ENCODE assay signal across 8 cellular contexts in genomic region chr1:38859561-38860463, GRCh38. TPM values are rescaled to one million over a fixed set of nuclear protein-coding genes. Genes with fewer than 3 reads are reported as not detected.
DNase-seq lines count a peak whose midpoint lies in the region; ATAC-seq and TF ChIP-seq lines count a peak whose summit lies in the region.

TSS of gene RRAGC (minus strand) at chr1:38859772. CDS start at chr1:38859646, 126 bp downstream.

- ATAC-seq in GM21786 (IDR thresholded peaks at IDR 0.05; ENCODE audit: unreplicated experiment): peak; percentile 90
- ATAC-seq in esophagus mucosa: peak; percentile 98

- H3K4me3 ChIP-seq in Peyer's patch (peak within 1 kb of the TSS; percentile 76 to 97 (median 94)), muscle layer of colon (ENCODE audit: low read depth in 1 of 2, low read length in 2 of 2) (peak within 1 kb of the TSS; percentile 94 to 100)

- no peaks in the 10 kb centered on the region for H3K27me3 ChIP-seq in Peyer's patch
- no peaks in the 10 kb centered on the region for H3K27me3 ChIP-seq in muscle layer of colon (ENCODE audit: control insufficient read depth in 1 of 2, insufficient read depth in 2 of 2, low read length in 2 of 2)

- H3K36me3 ChIP-seq in KOPT-K1 (ENCODE audit: insufficient read depth, low read length) (peaks cover 40% of the 10 kb centered on the region), Peyer's patch (peaks cover 0 to 21% (median 0%) of the 10 kb centered on the region in 3 donors), muscle layer of colon (ENCODE audit: insufficient read depth, low read length) (peaks cover 8% of the 10 kb centered on the region)

- H3K9me3 ChIP-seq in KOPT-K1 (ENCODE audit: insufficient read depth, low read length, poor library complexity, severe bottlenecking) (no peaks in the 10 kb centered on the region), Peyer's patch (no peaks in the 10 kb centered on the region), muscle layer of colon (ENCODE audit: low read length) (no peaks in the 10 kb centered on the region)

- H3K27ac ChIP-seq in KOPT-K1 (ENCODE audit: low read depth, low read length, poor library complexity, severe bottlenecking) (peak within 1 kb of the TSS; percentile 65), Peyer's patch (peak within 1 kb of the TSS; percentile 89 to 97 (median 94)), muscle layer of colon (ENCODE audit: low read depth, low read length) (peak within 1 kb of the TSS; percentile 95)

- DNase-seq in DMS79 treated with DMSO at 0.1 percent for 48 hours (lab: John Stamatoyannopoulos, UW) (peak; percentile 93), Peyer's patch (peak; percentile 99 to 100 (median 100))
- DNase-seq in activated T-cell treated with anti-CD3 and anti-CD28 coated beads, Interleukin-2, amount 50 U/mL, for 48 hours: peak; percentile 98
- peak; percentile 96 to 97 for DNase-seq in stimulated activated CD8-positive, alpha-beta memory T cell treated with anti-CD3 and anti-CD28 coated beads, Interleukin-7, amount 100 ng/mL, for 1 hour (ENCODE audit: low read depth in 2 of 2)

- TF ChIP-seq POLR2A in Peyer's patch (IDR thresholded peaks at IDR 0.05): peak; percentile 20 to 40

- TF ChIP-seq CTCF in Peyer's patch (IDR thresholded peaks at IDR 0.05): no peak

- H3K4me1 ChIP-seq in Peyer's patch (peaks cover 0 to 27% (median 20%) of the 10 kb centered on the region in 4 donors), muscle layer of colon (ENCODE audit: insufficient read depth, low read length) (peaks cover 22% of the 10 kb centered on the region)

- H3K9ac ChIP-seq in muscle layer of colon (ENCODE audit: low read length): peak within 1 kb of the TSS; percentile 96

RNA-seq across cellular contexts. Expression of gene RRAGC, which starts in this region (rescaled TPM):
- total RNA-seq in Peyer's patch: 10 to 100 TPM in 3 of 4 donors, 1 to 10 TPM in 1; 9.9 to 23.3 (median 13.8) TPM
- total RNA-seq in esophagus mucosa: 32.8 TPM

Comparison
In these comparisons a context has a peak if more than half of its experiments do, and no peak if none do; other contexts are left out.
1. Peak in every context shown above with its lines: DNase-seq, ATAC-seq, H3K4me3 ChIP-seq and H3K27ac ChIP-seq.